In genomic region chr14:68761391-68761790, GRCh38 we compare ENCODE assay signal across 17 cellular contexts. TPM values are rescaled to one million over a fixed set of nuclear protein-coding genes. Genes with fewer than 3 reads are reported as not detected.
DNase-seq lines count a peak whose midpoint lies in the region; ATAC-seq and TF ChIP-seq lines count a peak whose summit lies in the region.
"Had no signal": no experiment of that assay in that cellular context is flagged by ENCODE, and none has a peak within 500 bp of the region (broad histone marks: within the 10 kb centered on the region; RNA-seq: fewer than 3 reads in every experiment).

No MANE protein-coding gene starts in this region.

- H2BK120ac ChIP-seq in neuronal stem cell (ENCODE audit: low read depth, low read length), result no peak overlapping the region

- H3K4me1 ChIP-seq in neuronal stem cell (ENCODE audit: control insufficient read depth in 2 of 2, insufficient read depth in 1 of 2, low read depth in 1 of 2, low read length in 2 of 2), result peaks cover 12 to 13% of the 10 kb centered on the region in 2 donors

- H3K23ac ChIP-seq in neuronal stem cell (ENCODE audit: low read depth, low read length, poor library complexity), result no peak overlapping the region

- no peak overlapping the region for H2AFZ ChIP-seq in neuronal stem cell (ENCODE audit: low read length)
- H2AFZ ChIP-seq: GM23338 had no signal

- no peaks in the 10 kb centered on the region for H3K27me3 ChIP-seq in neuronal stem cell (ENCODE audit: control insufficient read depth in 3 of 3, insufficient read depth in 3 of 3, low read depth in 1 of 3, low read length in 3 of 3)

- no peak overlapping the region for H3K9ac ChIP-seq in neuronal stem cell (ENCODE audit: low read depth, low read length, poor library complexity)

- intact Hi-C loops in dendritic cell treated with granulocyte-macrophage colony-stimulating factor and Interleukin-4, amounts not matched to agents 40 ng/mL and 50 ng/mL, for 4 days (cut with micrococcal nuclease), result no loop called here
- intact Hi-C loops in activated CD8-positive, alpha-beta T cell treated with anti-CD3 and anti-CD28 coated beads for 36 hours (cut with micrococcal nuclease), result no loop called here

- no peak overlapping the region for H3K4ac ChIP-seq in neuronal stem cell (ENCODE audit: low read length)

- no peak overlapping the region for H3K14ac ChIP-seq in neuronal stem cell (ENCODE audit: low read length)

- no peak overlapping the region for H3K4me3 Mint-ChIP-seq in dendritic cell treated with granulocyte-macrophage colony-stimulating factor and Interleukin-4, amounts not matched to agents 40 ng/mL and 50 ng/mL, for 4 days
- no peak overlapping the region for H3K4me3 Mint-ChIP-seq in activated CD8-positive, alpha-beta T cell treated with anti-CD3 and anti-CD28 coated beads for 36 hours
- no peak overlapping the region for H3K4me3 Mint-ChIP-seq in activated T-cell treated with anti-CD3 and anti-CD28 coated beads, Interleukin-2, amount 50 U/mL, for 4 hours
- H3K4me3 Mint-ChIP-seq: CD4-positive, alpha-beta T cell; GM23338; H9 had no signal

- ATAC-seq in activated CD8-positive, alpha-beta T cell treated with anti-CD3 and anti-CD28 coated beads for 36 hours, result no peak
- no peak for ATAC-seq in HG02759 (IDR thresholded peaks at IDR 0.05; ENCODE audit: unreplicated experiment)
- ATAC-seq in activated T-cell treated with anti-CD3 and anti-CD28 coated beads, Interleukin-2, amount 50 U/mL, for 4 hours, result no peak
- ATAC-seq: GM23338 had no signal

- H2BK15ac ChIP-seq in neuronal stem cell (ENCODE audit: low read length), result no peak overlapping the region

- H4K8ac ChIP-seq in neuronal stem cell (ENCODE audit: low read depth, low read length), result no peak overlapping the region

- TF ChIP-seq CTCF in activated CD8-positive, alpha-beta T cell treated with anti-CD3 and anti-CD28 coated beads for 36 hours (IDR thresholded peaks at IDR 0.05), result no peak

- no peaks in the 10 kb centered on the region for H3K9me3 ChIP-seq in neuronal stem cell (replicated peaks in 1 of 2; ENCODE audit: control insufficient read depth in 2 of 2, insufficient read depth in 1 of 2, low read depth in 1 of 2, low read length in 2 of 2)

- no peak overlapping the region for H3K4me2 ChIP-seq in neuronal stem cell (ENCODE audit: insufficient read depth, low read length, poor library complexity, severe bottlenecking)
- H3K4me2 ChIP-seq: GM23338 had no signal

- no CpG with 5 or more reads among the region's 1 CpG for WGBS in neuronal stem cell (ENCODE audit: extremely low coverage in 2 of 2, insufficient read length in 2 of 2, insufficient replicate concordance in 1 of 2), 2 donors

- H2BK5ac ChIP-seq in neuronal stem cell (ENCODE audit: low read length), result no peak overlapping the region

- H3K27ac ChIP-seq in neuronal stem cell (replicated peaks; ENCODE audit: low read length), result no peak overlapping the region
- H3K27ac ChIP-seq: HL-60 had no signal

- H3K18ac ChIP-seq in neuronal stem cell (ENCODE audit: low read length), result peak overlapping the region; percentile 0

- no peaks in the 10 kb centered on the region for H3K36me3 ChIP-seq in neuronal stem cell (replicated peaks in 1 of 2; ENCODE audit: control insufficient read depth in 2 of 2, insufficient read depth in 2 of 2, low read length in 2 of 2)

- peak; percentile 56 for DNase-seq in activated effector memory CD4-positive, alpha-beta T cell treated with anti-CD3 and anti-CD28 coated beads, Interleukin-2, amount 50 U/mL, for 16 hours
- no peak for DNase-seq in activated effector memory CD4-positive, alpha-beta T cell treated with Interleukin-2 at 50 U/mL for 16 hours
- DNase-seq in neuronal stem cell (ENCODE audit: low spot score), result no peak
- DNase-seq in activated CD8-positive, alpha-beta T cell treated with anti-CD3 and anti-CD28 coated beads for 36 hours, result no peak
- DNase-seq in activated T-cell treated with anti-CD3 and anti-CD28 coated beads, Interleukin-2, amount 50 U/mL, for 4 hours, result no peak
- DNase-seq: 8988T; AML-193; C1 segment of cervical spinal cord; CD4-positive, alpha-beta T cell; DMS153; DMS79 treated with DMSO at 0.1 percent for 48 hours; EL; H9 had no signal

- no peak overlapping the region for H4K91ac ChIP-seq in neuronal stem cell (ENCODE audit: low read depth, low read length, poor library complexity)

- H3K79me1 ChIP-seq in neuronal stem cell (ENCODE audit: low read depth, low read length), result no peaks in the 10 kb centered on the region

- H3K36me3 Mint-ChIP-seq in dendritic cell treated with granulocyte-macrophage colony-stimulating factor and Interleukin-4, amounts not matched to agents 40 ng/mL and 50 ng/mL, for 4 days (ENCODE audit: low read depth), result no peaks in the 10 kb centered on the region
- no peaks in the 10 kb centered on the region for H3K36me3 Mint-ChIP-seq in activated CD8-positive, alpha-beta T cell treated with anti-CD3 and anti-CD28 coated beads for 36 hours (ENCODE audit: low read depth)
- H3K36me3 Mint-ChIP-seq in activated T-cell treated with anti-CD3 and anti-CD28 coated beads, Interleukin-2, amount 50 U/mL, for 4 hours (ENCODE audit: insufficient read depth), result no peaks in the 10 kb centered on the region

- no peak overlapping the region for H2BK12ac ChIP-seq in neuronal stem cell (ENCODE audit: low read length)

- peaks cover 45% of the 10 kb centered on the region for H3K27me3 Mint-ChIP-seq in dendritic cell treated with granulocyte-macrophage colony-stimulating factor and Interleukin-4, amounts not matched to agents 40 ng/mL and 50 ng/mL, for 4 days
- no peaks in the 10 kb centered on the region for H3K27me3 Mint-ChIP-seq in activated CD8-positive, alpha-beta T cell treated with anti-CD3 and anti-CD28 coated beads for 36 hours
- no peaks in the 10 kb centered on the region for H3K27me3 Mint-ChIP-seq in activated T-cell treated with anti-CD3 and anti-CD28 coated beads, Interleukin-2, amount 50 U/mL, for 4 hours (ENCODE audit: low read depth)
- H3K27me3 Mint-ChIP-seq: CD4-positive, alpha-beta T cell had no signal

- peaks cover 53% of the 10 kb centered on the region for H3K4me1 Mint-ChIP-seq in dendritic cell treated with granulocyte-macrophage colony-stimulating factor and Interleukin-4, amounts not matched to agents 40 ng/mL and 50 ng/mL, for 4 days (ENCODE audit: low read depth)
- peaks cover 18% of the 10 kb centered on the region for H3K4me1 Mint-ChIP-seq in activated CD8-positive, alpha-beta T cell treated with anti-CD3 and anti-CD28 coated beads for 36 hours (ENCODE audit: low read depth)
- peaks cover 26% of the 10 kb centered on the region for H3K4me1 Mint-ChIP-seq in activated T-cell treated with anti-CD3 and anti-CD28 coated beads, Interleukin-2, amount 50 U/mL, for 4 hours (ENCODE audit: low read depth)

- POLR2A ChIA-PET in activated CD8-positive, alpha-beta T cell treated with anti-CD3 and anti-CD28 coated beads for 36 hours (lab: Charles Lee), result interaction anchor here (1.1 kb wide), 1 partner anchor 10 kb away, joined by 3 read pairs; no protein-coding TSS in a partner anchor

- CTCF ChIA-PET in activated CD8-positive, alpha-beta T cell treated with anti-CD3 and anti-CD28 coated beads for 36 hours (lab: Charles Lee), result no interaction called here

- no peak overlapping the region for H3K4me3 ChIP-seq in neuronal stem cell (ENCODE audit: low read length in 2 of 2)
- H3K4me3 ChIP-seq: GM23338 had no signal

- peak overlapping the region; percentile 65 for H3K27ac Mint-ChIP-seq in dendritic cell treated with granulocyte-macrophage colony-stimulating factor and Interleukin-4, amounts not matched to agents 40 ng/mL and 50 ng/mL, for 4 days
- no peak overlapping the region for H3K27ac Mint-ChIP-seq in activated CD8-positive, alpha-beta T cell treated with anti-CD3 and anti-CD28 coated beads for 36 hours
- H3K27ac Mint-ChIP-seq: CD4-positive, alpha-beta T cell; GM23338; H9 had no signal

- H3K9me3 Mint-ChIP-seq in dendritic cell treated with granulocyte-macrophage colony-stimulating factor and Interleukin-4, amounts not matched to agents 40 ng/mL and 50 ng/mL, for 4 days, result no peaks in the 10 kb centered on the region
- H3K9me3 Mint-ChIP-seq in activated CD8-positive, alpha-beta T cell treated with anti-CD3 and anti-CD28 coated beads for 36 hours, result no peaks in the 10 kb centered on the region
- no peaks in the 10 kb centered on the region for H3K9me3 Mint-ChIP-seq in activated T-cell treated with anti-CD3 and anti-CD28 coated beads, Interleukin-2, amount 50 U/mL, for 4 hours
- H3K9me3 Mint-ChIP-seq: CD4-positive, alpha-beta T cell; GM23338; H9 had no signal

- peak overlapping the region; percentile 41 for H2AK5ac ChIP-seq in neuronal stem cell (ENCODE audit: low read depth, low read length)

RNA-seq across cellular contexts. Expression of gene ZFP36L1, which starts 31.5 kb away (rescaled TPM):
- polyA plus RNA-seq in neuronal stem cell (2013, experiment 1 of 2), result 270 TPM
- 294 TPM for polyA plus RNA-seq in neuronal stem cell (2013, experiment 2 of 2)
- 10 to 100 TPM; 57.4 to 60.6 TPM for total RNA-seq in activated CD8-positive, alpha-beta T cell treated with anti-CD3 and anti-CD28 coated beads for 36 hours
- 100 to 1,000 TPM; 179 to 242 (median 210) TPM for total RNA-seq in activated T-cell treated with anti-CD3 and anti-CD28 coated beads, Interleukin-2, amount 50 U/mL, for 4 hours
